8 cellular contexts compared by ENCODE assay signal in genomic region chr7:117323877-117324699, GRCh38. TPM values are rescaled to one million over a fixed set of nuclear protein-coding genes. Genes with fewer than 3 reads are reported as not detected.
DNase-seq lines count a peak whose midpoint lies in the region; ATAC-seq and TF ChIP-seq lines count a peak whose summit lies in the region.

No MANE protein-coding gene starts in this region.

- H3K9me3 ChIP-seq in right cardiac atrium (ENCODE audit: control insufficient read depth, low read length) (no peaks in the 10 kb centered on the region), sigmoid colon (no peaks in the 10 kb centered on the region)

- peak overlapping the region; percentile 42 for H3K4me3 Mint-ChIP-seq in activated T-helper 1 cell treated with anti-CD3 and anti-CD28 coated beads, Interleukin-12 subunit alpha, Interleukin-12 subunit beta, Interleukin-2, Interleukin-4 antibody, amounts not matched to agents 30 ng/mL and 10 ng/mL and 1 ng/mL, durations not matched to agents 14 hours and 24 hours and 36 hours

- no peak overlapping the region for H3K27ac Mint-ChIP-seq in activated T-helper 1 cell treated with anti-CD3 and anti-CD28 coated beads, Interleukin-12 subunit alpha, Interleukin-12 subunit beta, Interleukin-2, Interleukin-4 antibody, amounts not matched to agents 30 ng/mL and 10 ng/mL and 1 ng/mL, durations not matched to agents 14 hours and 24 hours and 36 hours

- no peaks in the 10 kb centered on the region for H3K36me3 Mint-ChIP-seq in activated T-helper 1 cell treated with anti-CD3 and anti-CD28 coated beads, Interleukin-12 subunit alpha, Interleukin-12 subunit beta, Interleukin-2, Interleukin-4 antibody, amounts not matched to agents 30 ng/mL and 10 ng/mL and 1 ng/mL, durations not matched to agents 14 hours and 24 hours and 36 hours (ENCODE audit: low read depth)

- no peaks in the 10 kb centered on the region for H3K27me3 ChIP-seq in right cardiac atrium (ENCODE audit: control insufficient read depth, insufficient read depth)
- peaks cover 18 to 39% (median 26%) of the 10 kb centered on the region in 3 donors for H3K27me3 ChIP-seq in sigmoid colon

- H3K36me3 ChIP-seq in sigmoid colon: no peaks in the 10 kb centered on the region

- ATAC-seq in right cardiac atrium (peak; percentile 93), GM21576 (IDR thresholded peaks at IDR 0.05; ENCODE audit: unreplicated experiment) (no peak), GM21529 (IDR thresholded peaks at IDR 0.05; ENCODE audit: unreplicated experiment) (no peak)

- H3K27me3 Mint-ChIP-seq in activated T-helper 1 cell treated with anti-CD3 and anti-CD28 coated beads, Interleukin-12 subunit alpha, Interleukin-12 subunit beta, Interleukin-2, Interleukin-4 antibody, amounts not matched to agents 30 ng/mL and 10 ng/mL and 1 ng/mL, durations not matched to agents 14 hours and 24 hours and 36 hours (ENCODE audit: insufficient read depth): peaks cover 42% of the 10 kb centered on the region

- no peak for DNase-seq in activated T-helper 1 cell treated with anti-CD3 and anti-CD28 coated beads, Interleukin-12 subunit alpha, Interleukin-12 subunit beta, Interleukin-2, Interleukin-4 antibody, amounts not matched to agents 30 ng/mL and 10 ng/mL and 1 ng/mL, durations not matched to agents 14 hours and 24 hours and 36 hours (ENCODE audit: low spot score)
- DNase-seq in right cardiac atrium (peak; percentile 83 to 87 (median 86)), sigmoid colon (peak; percentile 71), cerebellar nuclear complex (lab: John Stamatoyannopoulos, UW) (no peak)
- no peak for DNase-seq in activated CD4-positive, CD25-positive, alpha-beta regulatory T cell treated with anti-CD3 and anti-CD28 coated beads, Interleukin-2, amount 50 U/mL, for 72 hours

- H3K27ac ChIP-seq in right cardiac atrium (ENCODE audit: low read length): no peak overlapping the region
- H3K27ac ChIP-seq in sigmoid colon: no peak overlapping the region

- no peaks in the 10 kb centered on the region for H3K4me1 Mint-ChIP-seq in activated T-helper 1 cell treated with anti-CD3 and anti-CD28 coated beads, Interleukin-12 subunit alpha, Interleukin-12 subunit beta, Interleukin-2, Interleukin-4 antibody, amounts not matched to agents 30 ng/mL and 10 ng/mL and 1 ng/mL, durations not matched to agents 14 hours and 24 hours and 36 hours (ENCODE audit: low read depth)

- H3K4me3 ChIP-seq in GM12875 (ENCODE audit: low read depth, low read length): peak overlapping the region; percentile 62
- peak overlapping the region; percentile 15 for H3K4me3 ChIP-seq in right cardiac atrium (ENCODE audit: low read length)
- H3K4me3 ChIP-seq in sigmoid colon: peak overlapping the region; percentile 19 to 46 (median 40)

- WGBS in right cardiac atrium: under 1% methylated on average over 65 of the region's 65 CpGs
- WGBS in sigmoid colon, 2 donors: 1 to 4% methylated on average over 65 of the region's 65 CpGs

- no peak for TF ChIP-seq POLR2A in sigmoid colon (IDR thresholded peaks at IDR 0.05)

- H3K4me1 ChIP-seq in right cardiac atrium (ENCODE audit: control insufficient read depth, insufficient read depth, low read length): no peaks in the 10 kb centered on the region
- H3K4me1 ChIP-seq in sigmoid colon: peaks cover 0 to 24% (median 21%) of the 10 kb centered on the region in 4 donors

- intact Hi-C loops in activated T-helper 1 cell treated with anti-CD3 and anti-CD28 coated beads, Interleukin-12 subunit alpha, Interleukin-12 subunit beta, Interleukin-2, Interleukin-4 antibody, amounts not matched to agents 30 ng/mL and 10 ng/mL and 1 ng/mL, durations not matched to agents 14 hours and 24 hours and 36 hours (cut with micrococcal nuclease): no loop called here
- intact Hi-C loops in right cardiac atrium (cut with DNase I) (no loop called here), sigmoid colon (cut with DNase I) (no loop called here)

- TF ChIP-seq CTCF in GM12875 (IDR thresholded peaks at IDR 0.05; ENCODE audit: borderline replicate concordance, insufficient read depth, low read depth, low read length) (no peak), sigmoid colon (IDR thresholded peaks at IDR 0.05) (no peak)

- no peak for TF ChIP-seq EP300 in sigmoid colon (IDR thresholded peaks at IDR 0.05)

- no peaks in the 10 kb centered on the region for H3K9me3 Mint-ChIP-seq in activated T-helper 1 cell treated with anti-CD3 and anti-CD28 coated beads, Interleukin-12 subunit alpha, Interleukin-12 subunit beta, Interleukin-2, Interleukin-4 antibody, amounts not matched to agents 30 ng/mL and 10 ng/mL and 1 ng/mL, durations not matched to agents 14 hours and 24 hours and 36 hours

RNA-seq across cellular contexts. Expression of gene WNT2, which starts 1.2 kb away (rescaled TPM):
- not detected in 2 replicates for total RNA-seq in activated T-helper 1 cell treated with anti-CD3 and anti-CD28 coated beads, Interleukin-12 subunit alpha, Interleukin-12 subunit beta, Interleukin-2, Interleukin-4 antibody, amounts not matched to agents 30 ng/mL and 10 ng/mL and 1 ng/mL, durations not matched to agents 14 hours and 24 hours and 36 hours
- total RNA-seq in right cardiac atrium (1 to 10 TPM; 1.2 to 4.4 (median 1.6) TPM), sigmoid colon (1 to 10 TPM in 1 of 4 donors, under 1 TPM in 2, not detected in 1; under 0.01 to 2.8 (median 0.27) TPM)
- polyA plus RNA-seq in right cardiac atrium (0.57 TPM), sigmoid colon (under 1 TPM in 1 of 3 donors, not detected in 2; 0.04 TPM)

Comparison
In these comparisons a context has a peak if more than half of its experiments do, and no peak if none do; other contexts are left out.
1. DNase-seq: peak in right cardiac atrium (3 of 3) and sigmoid colon (single experiment); none in activated T-helper 1 cell treated with anti-CD3 and anti-CD28 coated beads, Interleukin-12 subunit alpha, Interleukin-12 subunit beta, Interleukin-2, Interleukin-4 antibody, amounts not matched to agents 30 ng/mL and 10 ng/mL and 1 ng/mL, durations not matched to agents 14 hours and 24 hours and 36 hours (single experiment), cerebellar nuclear complex (0 of 2) and activated CD4-positive, CD25-positive, alpha-beta regulatory T cell treated with anti-CD3 and anti-CD28 coated beads, Interleukin-2, amount 50 U/mL, for 72 hours (single experiment).
2. ATAC-seq: peak in right cardiac atrium (2 of 2); none in GM21576 (single experiment) and GM21529 (single experiment).
3. Peak in every context shown above with its lines, with median percentiles within 50 percentile points of each other: H3K4me3 ChIP-seq.